Comparison of ENCODE assay signal across 8 cellular contexts in genomic region chr1:174789399-174789798, GRCh38.
DNase-seq lines count a peak whose midpoint lies in the region; ATAC-seq lines count a peak whose summit lies in the region.

No MANE protein-coding gene starts in this region.

- peak; percentile 72 for ATAC-seq in GM21447 (IDR thresholded peaks at IDR 0.05; ENCODE audit: unreplicated experiment)
- no peak for ATAC-seq in HG02571 (IDR thresholded peaks at IDR 0.05; ENCODE audit: unreplicated experiment)
- no peak for ATAC-seq in left colon

- intact Hi-C loops in left colon (cut with DNase I, micrococcal nuclease), result no loop called here

- DNase-seq in EL (peak; percentile 72), HS-5 (ENCODE audit: low read depth) (peak; percentile 65), fibroblast of peridontal ligament (ENCODE audit: extremely low read depth) (peak; percentile 87), left colon (no peak), HUDEP-2 (lab: John Stamatoyannopoulos, UW; ENCODE audit: unreplicated experiment in 76 of 76) (no peak), NCI-H510A (lab: John Stamatoyannopoulos, UW) (no peak)

Comparison
In these comparisons a context has a peak if more than half of its experiments do, and no peak if none do; other contexts are left out.
1. DNase-seq: peak in EL (single experiment), HS-5 (single experiment) and fibroblast of peridontal ligament (single experiment); none in left colon (0 of 2), HUDEP-2 (0 of 76) and NCI-H510A (single experiment).